19 cellular contexts compared by ENCODE assay signal in genomic region chr3:185631508-185632206, GRCh38. TPM values are rescaled to one million over a fixed set of nuclear protein-coding genes. Genes with fewer than 3 reads are reported as not detected.
DNase-seq lines count a peak whose midpoint lies in the region; ATAC-seq and TF ChIP-seq lines count a peak whose summit lies in the region.
"Had no signal": no experiment of that assay in that cellular context is flagged by ENCODE, and none has a peak within 500 bp of the region (broad histone marks: within the 10 kb centered on the region; RNA-seq: fewer than 3 reads in every experiment).

No MANE protein-coding gene starts in this region.

- WGBS in esophagus squamous epithelium, 2 donors, result 95 to 100% methylated on average over 4 to 5 of the region's 7 CpGs

- H3K36me3 ChIP-seq in adipocyte (ENCODE audit: control insufficient read depth, insufficient read depth, low read length, severe bottlenecking) (peaks cover 22% of the 10 kb centered on the region), osteoblast (ENCODE audit: insufficient read depth, low read length) (peaks cover 5% of the 10 kb centered on the region), esophagus squamous epithelium (peaks cover 0 to 33% (median 8%) of the 10 kb centered on the region in 3 donors)
- H3K36me3 ChIP-seq: uterus had no signal

- POLR2A ChIA-PET in activated CD4-positive, alpha-beta T cell treated with anti-CD3 and anti-CD28 coated beads for 36 hours (lab: Charles Lee), result no interaction called here

- no peak overlapping the region for H3K27ac ChIP-seq in osteoblast (ENCODE audit: low read depth, low read length)
- H3K27ac ChIP-seq in esophagus squamous epithelium, result no peak overlapping the region
- H3K27ac ChIP-seq: pancreas had no signal

- H3K4me2 ChIP-seq in osteoblast (ENCODE audit: insufficient read depth, low read length), result no peak overlapping the region

- no peaks in the 10 kb centered on the region for H3K79me2 ChIP-seq in osteoblast (ENCODE audit: insufficient read depth, low read length)

- peak; percentile 16 for DNase-seq in activated CD4-positive, alpha-beta T cell treated with anti-CD3 and anti-CD28 coated beads for 36 hours
- no peak for DNase-seq in activated CD4-positive, alpha-beta T cell treated with anti-CD3 and anti-CD28 coated beads, Interleukin-2, amount 50 U/mL, for 4 hours
- DNase-seq in HFFc6, result no peak
- peak; percentile 18 for DNase-seq in adipocyte (ENCODE audit: low read depth)
- peak; percentile 51 for DNase-seq in osteoblast (ENCODE audit: insufficient read length, low spot score, missing footprints)
- no peak for DNase-seq in GM20000 (ENCODE audit: low spot score)
- DNase-seq in esophagus squamous epithelium (lab: John Stamatoyannopoulos, UW), result no peak
- DNase-seq: activated CD4-positive, alpha-beta memory T cell treated with anti-CD3 and anti-CD28 coated beads for 36 hours; activated gamma-delta T cell treated with Interleukin-2 at 50 U/mL for 16 hours; C1 segment of cervical spinal cord; cerebellar nuclear complex; naive thymus-derived CD4-positive, alpha-beta T cell; SIG-M5; sigmoid colon; uterus had no signal

- H3K4me3 Mint-ChIP-seq in activated CD4-positive, alpha-beta T cell treated with anti-CD3 and anti-CD28 coated beads for 36 hours, result no peak overlapping the region
- H3K4me3 Mint-ChIP-seq in HFFc6, result no peak overlapping the region
- H3K4me3 Mint-ChIP-seq: activated CD4-positive, alpha-beta memory T cell treated with anti-CD3 and anti-CD28 coated beads for 36 hours; memory B cell; naive thymus-derived CD4-positive, alpha-beta T cell had no signal

- H3K9me3 ChIP-seq in adipocyte (ENCODE audit: control insufficient read depth, low read length) (no peaks in the 10 kb centered on the region), osteoblast (ENCODE audit: low read depth, low read length) (no peaks in the 10 kb centered on the region), esophagus squamous epithelium (no peaks in the 10 kb centered on the region)
- H3K9me3 ChIP-seq: pancreas, sigmoid colon, uterus had no signal

- H3K36me3 Mint-ChIP-seq in activated CD4-positive, alpha-beta T cell treated with anti-CD3 and anti-CD28 coated beads for 36 hours (ENCODE audit: low read depth), result peaks cover 16% of the 10 kb centered on the region
- H3K36me3 Mint-ChIP-seq in HFFc6 (ENCODE audit: low read depth), result peaks cover 14% of the 10 kb centered on the region; the same call in 1 of the 2 replicates

- no peak overlapping the region for H3K9ac ChIP-seq in adipocyte (ENCODE audit: low read length)

- no peak for TF ChIP-seq POLR2A in esophagus squamous epithelium (IDR thresholded peaks at IDR 0.05)

- no peak for ATAC-seq in activated CD4-positive, alpha-beta T cell treated with anti-CD3 and anti-CD28 coated beads for 36 hours
- no peak for ATAC-seq in GM19395 (IDR thresholded peaks at IDR 0.05; ENCODE audit: unreplicated experiment)
- ATAC-seq: GM12878; naive thymus-derived CD4-positive, alpha-beta T cell; pancreas had no signal

- H3K4me1 Mint-ChIP-seq in activated CD4-positive, alpha-beta T cell treated with anti-CD3 and anti-CD28 coated beads for 36 hours, result peaks cover 12% of the 10 kb centered on the region
- peaks cover 28% of the 10 kb centered on the region for H3K4me1 Mint-ChIP-seq in HFFc6 (ENCODE audit: low read depth)
- H3K4me1 Mint-ChIP-seq: memory B cell had no signal

- H3K9me3 Mint-ChIP-seq in activated CD4-positive, alpha-beta T cell treated with anti-CD3 and anti-CD28 coated beads for 36 hours (ENCODE audit: low read depth), result no peaks in the 10 kb centered on the region
- no peaks in the 10 kb centered on the region for H3K9me3 Mint-ChIP-seq in HFFc6
- H3K9me3 Mint-ChIP-seq: activated CD4-positive, alpha-beta memory T cell treated with anti-CD3 and anti-CD28 coated beads for 36 hours; memory B cell; naive thymus-derived CD4-positive, alpha-beta T cell had no signal

- H3K27ac Mint-ChIP-seq in activated CD4-positive, alpha-beta T cell treated with anti-CD3 and anti-CD28 coated beads for 36 hours, result no peak overlapping the region
- H3K27ac Mint-ChIP-seq in HFFc6, result peak overlapping the region; percentile 59; the same call in 1 of the 2 replicates
- H3K27ac Mint-ChIP-seq: activated CD4-positive, alpha-beta memory T cell treated with anti-CD3 and anti-CD28 coated beads for 36 hours; memory B cell had no signal

- intact Hi-C loops in activated CD4-positive, alpha-beta T cell treated with anti-CD3 and anti-CD28 coated beads for 36 hours (cut with DNase I, micrococcal nuclease), result no loop called here
- intact Hi-C loops in esophagus squamous epithelium (cut with DNase I), result no loop called here

- H3K27me3 ChIP-seq in adipocyte (replicated peaks; ENCODE audit: control insufficient read depth, insufficient read depth, low read length) (no peaks in the 10 kb centered on the region), osteoblast (ENCODE audit: insufficient read depth, low read length) (no peaks in the 10 kb centered on the region), esophagus squamous epithelium (no peaks in the 10 kb centered on the region)
- H3K27me3 ChIP-seq: pancreas, sigmoid colon, uterus had no signal

- CTCF ChIA-PET in activated CD4-positive, alpha-beta T cell treated with anti-CD3 and anti-CD28 coated beads for 36 hours (lab: Charles Lee), result no interaction called here

- H3K27me3 Mint-ChIP-seq in activated CD4-positive, alpha-beta T cell treated with anti-CD3 and anti-CD28 coated beads for 36 hours, result no peaks in the 10 kb centered on the region
- peaks cover 4% of the 10 kb centered on the region; the same call in 1 of the 2 replicates for H3K27me3 Mint-ChIP-seq in HFFc6 (ENCODE audit: insufficient read depth)
- H3K27me3 Mint-ChIP-seq: activated CD4-positive, alpha-beta memory T cell treated with anti-CD3 and anti-CD28 coated beads for 36 hours; memory B cell; naive thymus-derived CD4-positive, alpha-beta T cell had no signal

- H3K4me3 ChIP-seq in adipocyte (ENCODE audit: low read length) (no peak overlapping the region), osteoblast (ENCODE audit: insufficient read depth, low read length) (no peak overlapping the region), esophagus squamous epithelium (no peak overlapping the region)
- H3K4me3 ChIP-seq: GM12878, pancreas, sigmoid colon, uterus had no signal

- H3K4me1 ChIP-seq in adipocyte (ENCODE audit: control insufficient read depth, insufficient read depth, low read length) (peaks cover 37% of the 10 kb centered on the region), osteoblast (ENCODE audit: insufficient read depth, low read length) (peaks cover 16% of the 10 kb centered on the region), esophagus squamous epithelium (peaks cover 0 to 27% (median 4%) of the 10 kb centered on the region in 3 donors)
- H3K4me1 ChIP-seq: uterus had no signal

- H4K20me1 ChIP-seq in osteoblast (ENCODE audit: insufficient read depth, low read length), result no peaks in the 10 kb centered on the region

- TF ChIP-seq CTCF in HFFc6 (IDR thresholded peaks at IDR 0.05) (no peak), osteoblast (IDR thresholded peaks at IDR 0.05; ENCODE audit: extremely low read depth, low read depth, low read length) (no peak), GM20000 (IDR thresholded peaks at IDR 0.05; ENCODE audit: extremely low read depth, missing control alignments) (no peak), esophagus squamous epithelium (IDR thresholded peaks at IDR 0.05) (no peak)

- no peak overlapping the region for H2AFZ ChIP-seq in osteoblast (ENCODE audit: low read length)

RNA-seq across cellular contexts. Expression of gene SENP2, which starts 45.6 kb away (rescaled TPM):
- 10 to 100 TPM; 23.2 to 24.6 TPM for total RNA-seq in activated CD4-positive, alpha-beta T cell treated with anti-CD3 and anti-CD28 coated beads for 36 hours
- 10 to 100 TPM; 38.6 to 47.0 (median 42.7) TPM for total RNA-seq in HFFc6 (2021; fragmentation: NEBNext Ultra II Directional; extraction: Animal tissue kit (Norgen Biotek cat#: 25700))
- total RNA-seq in osteoblast (24.6 and 27.7 TPM in 2 replicates), esophagus squamous epithelium (10 to 100 TPM in 3 of 4 donors, 1 to 10 TPM in 1; 9.6 to 33.2 (median 20.1) TPM)

Comparison
In these comparisons a context has a peak if more than half of its experiments do, and no peak if none do; other contexts are left out.
1. DNase-seq: peak in activated CD4-positive, alpha-beta T cell treated with anti-CD3 and anti-CD28 coated beads for 36 hours (single experiment), adipocyte (single experiment) and osteoblast (single experiment); none in activated CD4-positive, alpha-beta T cell treated with anti-CD3 and anti-CD28 coated beads, Interleukin-2, amount 50 U/mL, for 4 hours (0 of 2), HFFc6 (single experiment), GM20000 (single experiment) and esophagus squamous epithelium (single experiment).